9 cellular contexts compared by ENCODE assay signal in genomic region chr9:87973791-87974292, GRCh38. TPM values are rescaled to one million over a fixed set of nuclear protein-coding genes. Genes with fewer than 3 reads are reported as not detected.
DNase-seq lines count a peak whose midpoint lies in the region; ATAC-seq, FAIRE-seq and TF ChIP-seq lines count a peak whose summit lies in the region.
"Had no signal": no experiment of that assay in that cellular context is flagged by ENCODE, and none has a peak within 500 bp of the region (broad histone marks: within the 10 kb centered on the region; RNA-seq: fewer than 3 reads in every experiment).

No MANE protein-coding gene starts in this region.

- H3K79me2 ChIP-seq in PC-3 (ENCODE audit: low read length) (no peaks in the 10 kb centered on the region), endothelial cell of umbilical vein (ENCODE audit: control insufficient read depth, insufficient read depth, low read length) (no peaks in the 10 kb centered on the region)

- TF ChIP-seq CTCF in PC-3 (conservative IDR thresholded peaks at IDR 0.05; ENCODE audit: low read depth, low read length) (no peak), endothelial cell of umbilical vein (IDR thresholded peaks at IDR 0.05; ENCODE audit: extremely low read depth in 1 of 2, insufficient read depth in 1 of 2, low read depth in 1 of 2, low read length in 2 of 2) (no peak), neutrophil (IDR thresholded peaks at IDR 0.05) (no peak)

- CTCF ChIA-PET in CD8-positive, alpha-beta memory T cell (lab: Charles Lee): interaction anchor here (0.9 to 1.9 kb wide), 4 partner anchors 12 to 414 kb away, joined by 3 to 4 read pairs (median 3); no protein-coding TSS in a partner anchor
- CTCF ChIA-PET in PC-3 (lab: Charles Lee) (interaction anchor here (0.6 kb wide), 1 partner anchor 92 kb away, joined by 4 read pairs; no protein-coding TSS in a partner anchor), endothelial cell of umbilical vein (lab: Charles Lee) (no interaction called here)

- H3K4me1 ChIP-seq in CD8-positive, alpha-beta memory T cell (ENCODE audit: insufficient read depth, low read length): peaks cover 8% of the 10 kb centered on the region
- H3K4me1 ChIP-seq in PC-3 (ENCODE audit: insufficient read depth, low read length) (peaks cover 9% of the 10 kb centered on the region; the same call in 1 of the 2 replicates), endothelial cell of umbilical vein (ENCODE audit: control insufficient read depth, extremely low read depth, insufficient read depth, low read length) (peaks cover 3% of the 10 kb centered on the region), neutrophil (ENCODE audit: control insufficient read depth in 1 of 2, insufficient read depth in 1 of 2, low read depth in 1 of 2, low read length in 1 of 2) (peaks cover 7 to 15% of the 10 kb centered on the region in 2 experiments)

- H3K4me1 Mint-ChIP-seq in CD8-positive, alpha-beta memory T cell: peaks cover 18 to 22% (median 21%) of the 10 kb centered on the region in 3 donors

- peak; percentile 31 for ATAC-seq in PC-3

- DNase-seq in CD8-positive, alpha-beta memory T cell: no peak
- DNase-seq in PC-3 (no peak), endothelial cell of umbilical vein (ENCODE audit: low read depth, low spot score) (no peak), activated gamma-delta T cell treated with Interleukin-2 at 50 U/mL for 16 hours (no peak), OCI-M1 (lab: John Stamatoyannopoulos, UW) (no peak)
- no peak for DNase-seq in activated effector memory CD4-positive, alpha-beta T cell treated with anti-CD3 and anti-CD28 coated beads, Interleukin-2, amount 50 U/mL, for 16 hours
- DNase-seq in stimulated activated CD4-positive, alpha-beta T cell treated with anti-CD3 and anti-CD28 coated beads, Interleukin-4, amount 100 ng/mL, for 1 hour: no peak

- no TSS peak for BruUV-seq in PC-3 (replicated peaks; lab: Mats Ljungman, UMichigan)
- no TSS peak for BruUV-seq in endothelial cell of umbilical vein (replicated peaks; lab: Mats Ljungman, UMichigan)

- H3F3A ChIP-seq in PC-3 (ENCODE audit: low read length, unreplicated experiment): no peaks in the 10 kb centered on the region

- dilution Hi-C loops in endothelial cell of umbilical vein (cut with MboI; ENCODE audit: extremely low pct_ligation_motif_present, low sequenced_read_pairs): no loop called here

- TF ChIP-seq POLR2A in endothelial cell of umbilical vein (IDR thresholded peaks at IDR 0.05; ENCODE audit: low read depth, low read length): no peak

- peak overlapping the region; percentile 92 to 100 (median 98) for H3K27ac Mint-ChIP-seq in CD8-positive, alpha-beta memory T cell

- peaks cover 0 to 20% (median 4%) of the 10 kb centered on the region in 3 donors for H3K36me3 Mint-ChIP-seq in CD8-positive, alpha-beta memory T cell

- intact Hi-C loops in PC-3 (cut with micrococcal nuclease): no loop called here
- intact Hi-C loops in endothelial cell of umbilical vein (cut with micrococcal nuclease): loop anchor here (5.0 to 10.0 kb wide), 2 partner anchors 411 to 603 kb away; partner anchors contain the start of gene SPIN1

- H3K9me1 ChIP-seq in endothelial cell of umbilical vein (replicated peaks; ENCODE audit: control insufficient read depth, extremely low read depth, insufficient read depth, low read length): no peaks in the 10 kb centered on the region

- no peaks in the 10 kb centered on the region for H3K9me3 ChIP-seq in CD8-positive, alpha-beta memory T cell (ENCODE audit: low read length)
- H3K9me3 ChIP-seq in PC-3 (ENCODE audit: low read length) (no peaks in the 10 kb centered on the region), endothelial cell of umbilical vein (replicated peaks; ENCODE audit: control insufficient read depth, insufficient read depth, low read length) (no peaks in the 10 kb centered on the region), neutrophil (no peaks in the 10 kb centered on the region)

- H3K9me2 ChIP-seq in PC-3 (replicated peaks; ENCODE audit: low read length): no peaks in the 10 kb centered on the region

- no peaks in the 10 kb centered on the region for H4K20me1 ChIP-seq in PC-3 (ENCODE audit: low read length)
- H4K20me1 ChIP-seq in endothelial cell of umbilical vein (replicated peaks; ENCODE audit: control insufficient read depth, extremely low read depth, insufficient read depth, low read length): no peaks in the 10 kb centered on the region

- H3K4me3 ChIP-seq in CD8-positive, alpha-beta memory T cell (ENCODE audit: low read length): peak overlapping the region; percentile 95
- H3K4me3 ChIP-seq in PC-3 (ENCODE audit: low read length) (peak overlapping the region; percentile 79), endothelial cell of umbilical vein (replicated peaks in 1 of 3; ENCODE audit: insufficient read depth in 1 of 3, low read depth in 1 of 3, low read length in 3 of 3) (peak overlapping the region; percentile 41 to 50 (median 48)), neutrophil (ENCODE audit: low read depth in 1 of 2, low read length in 1 of 2) (peak overlapping the region; percentile 78 to 85)

- peak overlapping the region; percentile 86 to 99 (median 96) for H3K4me3 Mint-ChIP-seq in CD8-positive, alpha-beta memory T cell

- H3K27me3 ChIP-seq in CD8-positive, alpha-beta memory T cell (ENCODE audit: insufficient read depth, low read length, poor library complexity, severe bottlenecking): no peaks in the 10 kb centered on the region
- no peaks in the 10 kb centered on the region for H3K27me3 ChIP-seq in PC-3 (ENCODE audit: low read length)
- H3K27me3 ChIP-seq in endothelial cell of umbilical vein (ENCODE audit: control insufficient read depth in 2 of 2, insufficient read depth in 2 of 2, low read length in 2 of 2): no peaks in the 10 kb centered on the region
- no peaks in the 10 kb centered on the region for H3K27me3 ChIP-seq in neutrophil

- peak overlapping the region; percentile 63 for H3K9ac ChIP-seq in PC-3 (ENCODE audit: low read length)
- H3K9ac ChIP-seq in endothelial cell of umbilical vein (replicated peaks; ENCODE audit: extremely low read depth, insufficient read depth, low read length): no peak overlapping the region

- peaks cover 3 to 4% of the 10 kb centered on the region in 2 donors for H3K27me3 Mint-ChIP-seq in CD8-positive, alpha-beta memory T cell

- H3K4me2 ChIP-seq in PC-3 (ENCODE audit: low read length) (peak overlapping the region; percentile 88), endothelial cell of umbilical vein (ENCODE audit: insufficient read depth, low read length) (peak overlapping the region; percentile 83)

- H3K27ac ChIP-seq in CD8-positive, alpha-beta memory T cell (ENCODE audit: low read depth, low read length): peak overlapping the region; percentile 93
- H3K27ac ChIP-seq in PC-3 (ENCODE audit: low read length): no peak overlapping the region; the same call in 1 of the 2 replicates
- no peak overlapping the region for H3K27ac ChIP-seq in endothelial cell of umbilical vein (ENCODE audit: insufficient read depth, low read depth, low read length)
- H3K27ac ChIP-seq in neutrophil: peak overlapping the region; percentile 83

- POLR2A ChIA-PET in CD8-positive, alpha-beta memory T cell (lab: Charles Lee): interaction anchor here (0.8 kb wide), 1 partner anchor 1026 kb away, joined by 3 read pairs; the partner anchor contains the start of gene GAS1
- POLR2A ChIA-PET in PC-3 (lab: Charles Lee; ENCODE audit: unreplicated experiment): no interaction called here
- POLR2A ChIA-PET in endothelial cell of umbilical vein (lab: Charles Lee): no interaction called here

- H3K36me3 ChIP-seq in CD8-positive, alpha-beta memory T cell (ENCODE audit: insufficient read depth, low read length): no peaks in the 10 kb centered on the region
- H3K36me3 ChIP-seq in PC-3 (ENCODE audit: low read depth, low read length) (no peaks in the 10 kb centered on the region), endothelial cell of umbilical vein (ENCODE audit: control insufficient read depth in 2 of 2, extremely low read depth in 1 of 2, insufficient read depth in 2 of 2, low read length in 2 of 2) (no peaks in the 10 kb centered on the region), neutrophil (no peaks in the 10 kb centered on the region)

- H3K9me3 Mint-ChIP-seq in CD8-positive, alpha-beta memory T cell: no peaks in the 10 kb centered on the region

- FAIRE-seq in endothelial cell of umbilical vein (lab: Jason Lieb, UNC): no peak

- H2AFZ ChIP-seq in PC-3 (ENCODE audit: low read length): peak overlapping the region; percentile 93
- peak overlapping the region; percentile 98 for H2AFZ ChIP-seq in endothelial cell of umbilical vein (ENCODE audit: low read depth, low read length)

TF ChIP-seq in endothelial cell of umbilical vein, 7 proteins besides CTCF, POLR2A, EP300 and RAD21:
- no peak for TF ChIP-seq FOS (IDR thresholded peaks at IDR 0.05; ENCODE audit: borderline replicate concordance, insufficient read depth, low read length)
- TF ChIP-seq GATA2 (IDR thresholded peaks at IDR 0.05; ENCODE audit: insufficient read depth, insufficient read length, low read depth, low read length): no peak

RNA-seq across cellular contexts. Expression of gene CDK20, which starts 0.5 kb away (rescaled TPM):
- 1 to 10 TPM; 3.4 TPM for total RNA-seq in CD8-positive, alpha-beta memory T cell
- 3.3 TPM for polyA plus RNA-seq in CD8-positive, alpha-beta memory T cell
- total RNA-seq in PC-3 (2014; rRNA removed) (3.0 and 9.2 TPM in 2 replicates), endothelial cell of umbilical vein (0.81 and 1.3 TPM in 2 replicates)
- 2.6 TPM in 2 replicates for polyA plus RNA-seq in endothelial cell of umbilical vein
- 1.2 and 1.5 TPM in 2 replicates for polyA plus RNA-seq in endothelial cell of umbilical vein (2011; cell fraction: cytosol; rRNA removed)
- polyA plus RNA-seq in endothelial cell of umbilical vein (2011; cell fraction: nucleus; rRNA removed): 3.2 and 3.7 TPM in 2 replicates
- 0.60 and 0.61 TPM in 2 replicates for polyA plus RNA-seq in endothelial cell of umbilical vein (2012)
- 1.9 and 4.5 TPM in 2 replicates for polyA minus RNA-seq in endothelial cell of umbilical vein
- polyA minus RNA-seq in endothelial cell of umbilical vein (2011; cell fraction: cytosol; rRNA and poly(A)+ RNA removed): 4.3 TPM
- 0.53 and 1.1 TPM in 2 replicates for polyA minus RNA-seq in endothelial cell of umbilical vein (2011; cell fraction: nucleus; rRNA and poly(A)+ RNA removed)

RNA-seq across cellular contexts. Expression of gene SPATA31C1, which starts 56.1 kb away (rescaled TPM):
- total RNA-seq in CD8-positive, alpha-beta memory T cell: not detected
- polyA plus RNA-seq in CD8-positive, alpha-beta memory T cell: not detected
- total RNA-seq in PC-3 (2014; rRNA removed) (not detected in 2 replicates), endothelial cell of umbilical vein (not detected in 2 replicates)
- not detected in 2 replicates for polyA plus RNA-seq in endothelial cell of umbilical vein
- not detected in 2 replicates for polyA plus RNA-seq in endothelial cell of umbilical vein (2011; cell fraction: cytosol; rRNA removed)
- polyA plus RNA-seq in endothelial cell of umbilical vein (2011; cell fraction: nucleus; rRNA removed): not detected in 2 replicates
- polyA plus RNA-seq in endothelial cell of umbilical vein (2012): not detected in 2 replicates
- polyA minus RNA-seq in endothelial cell of umbilical vein: not detected in 2 replicates
- polyA minus RNA-seq in endothelial cell of umbilical vein (2011; cell fraction: cytosol; rRNA and poly(A)+ RNA removed): not detected
- polyA minus RNA-seq in endothelial cell of umbilical vein (2011; cell fraction: nucleus; rRNA and poly(A)+ RNA removed): not detected in 2 replicates
- total RNA-seq: HT1080 had no signal

Comparison
In these comparisons a context has a peak if more than half of its experiments do, and no peak if none do; other contexts are left out.
1. H3K27ac ChIP-seq: peak in CD8-positive, alpha-beta memory T cell (single experiment) and neutrophil (single experiment); none in PC-3 (single experiment) and endothelial cell of umbilical vein (single experiment).
2. Peak in every context shown above with its lines, with median percentiles within 50 percentile points of each other: H3K4me3 ChIP-seq.